Comparison of ENCODE assay signal across 9 cellular contexts in genomic region chr11:114166389-114166788, GRCh38.
DNase-seq lines count a peak whose midpoint lies in the region; ATAC-seq and TF ChIP-seq lines count a peak whose summit lies in the region.
"Had no signal": no experiment of that assay in that cellular context is flagged by ENCODE, and none has a peak within 500 bp of the region (broad histone marks: within the 10 kb centered on the region; RNA-seq: fewer than 3 reads in every experiment).

No MANE protein-coding gene starts in this region.

- ATAC-seq in CD4-positive, alpha-beta T cell (ENCODE audit: poor library complexity) = no peak
- no peak for ATAC-seq in GM18909 (IDR thresholded peaks at IDR 0.05; ENCODE audit: poor library complexity, unreplicated experiment)

- H3K9me3 Mint-ChIP-seq in CD4-positive, alpha-beta T cell = no peaks in the 10 kb centered on the region

- TF ChIP-seq POLR2A in sigmoid colon (IDR thresholded peaks at IDR 0.05) = no peak

- H3K36me3 ChIP-seq in PC-9 (ENCODE audit: low read depth) (no peaks in the 10 kb centered on the region), sigmoid colon (no peaks in the 10 kb centered on the region)

- no peaks in the 10 kb centered on the region for H3K79me2 ChIP-seq in PC-9 (ENCODE audit: low read depth)

- H3K36me3 Mint-ChIP-seq in CD4-positive, alpha-beta T cell (ENCODE audit: low read depth) = no peaks in the 10 kb centered on the region

- CTCF ChIA-PET in CD4-positive, alpha-beta T cell (lab: Charles Lee) = interaction anchor here (0.7 to 0.8 kb wide), 2 partner anchors 30 to 95 kb away, joined by 3 read pairs; no protein-coding TSS in a partner anchor
- CTCF ChIA-PET in PC-9 (lab: Charles Lee) = no interaction called here

- no peaks in the 10 kb centered on the region for H3K9me2 ChIP-seq in PC-9 (ENCODE audit: insufficient read depth)

- no peaks in the 10 kb centered on the region for H3K9me3 ChIP-seq in CD4-positive, alpha-beta T cell (ENCODE audit: control insufficient read depth, low read length)
- H3K9me3 ChIP-seq in PC-9 (ENCODE audit: insufficient read depth, low read depth) = no peaks in the 10 kb centered on the region
- no peaks in the 10 kb centered on the region for H3K9me3 ChIP-seq in sigmoid colon

- H3F3A ChIP-seq in PC-9 (ENCODE audit: insufficient read depth, low read depth) = no peaks in the 10 kb centered on the region

- no peak overlapping the region for H3K4me3 Mint-ChIP-seq in CD4-positive, alpha-beta T cell

- H3K27me3 Mint-ChIP-seq in CD4-positive, alpha-beta T cell = no peaks in the 10 kb centered on the region

- TF ChIP-seq CTCF in CD4-positive, alpha-beta T cell (IDR thresholded peaks at IDR 0.05) = no peak
- no peak for TF ChIP-seq CTCF in PC-9 (conservative IDR thresholded peaks at IDR 0.05)
- TF ChIP-seq CTCF in epithelial cell of proximal tubule (conservative IDR thresholded peaks at IDR 0.05; ENCODE audit: low read depth, low read length) = no peak
- no peak for TF ChIP-seq CTCF in sigmoid colon (IDR thresholded peaks at IDR 0.05)

- no peaks in the 10 kb centered on the region for H3K27me3 ChIP-seq in CD4-positive, alpha-beta T cell (ENCODE audit: control insufficient read depth, insufficient read depth, low read length)
- peaks cover 94% of the 10 kb centered on the region for H3K27me3 ChIP-seq in PC-9 (ENCODE audit: insufficient read depth, low read depth)
- H3K27me3 ChIP-seq in sigmoid colon = no peaks in the 10 kb centered on the region

- H3K4me3 ChIP-seq in PC-9 (no peak overlapping the region), epithelial cell of proximal tubule (ENCODE audit: low read depth, low read length) (peak overlapping the region; percentile 3), sigmoid colon (no peak overlapping the region)

- peak overlapping the region; percentile 63 for H3K27ac Mint-ChIP-seq in CD4-positive, alpha-beta T cell

- DNase-seq in CD4-positive, alpha-beta T cell = no peak
- DNase-seq in PC-9 (no peak), epithelial cell of proximal tubule (ENCODE audit: low read depth) (no peak), sigmoid colon (peak; percentile 49), AML-193 (lab: John Stamatoyannopoulos, UW) (no peak)
- DNase-seq in activated CD4-positive, CD25-positive, alpha-beta regulatory T cell (lab: John Stamatoyannopoulos, UW) = no peak
- DNase-seq in activated CD4-positive, alpha-beta T cell treated with anti-CD3 and anti-CD28 coated beads, Interleukin-2, amount 50 U/mL, for 48 hours = no peak
- DNase-seq: erythroblast had no signal

- TF ChIP-seq EP300 in sigmoid colon (IDR thresholded peaks at IDR 0.05) = no peak

- 90 to 95% methylated on average over 4 of the region's 4 CpGs for WGBS in sigmoid colon, 2 donors

- no peak overlapping the region for H2AFZ ChIP-seq in PC-9

- peak overlapping the region; percentile 17; the same call in 1 of the 2 replicates for H3K4me2 ChIP-seq in PC-9

- H3K4me1 Mint-ChIP-seq in CD4-positive, alpha-beta T cell (ENCODE audit: low read depth) = peaks cover 98% of the 10 kb centered on the region

- intact Hi-C loops in CD4-positive, alpha-beta T cell (cut with DNase I, micrococcal nuclease) = loop anchor here (10.0 kb wide), 3 partner anchors 102 to 292 kb away; partner anchors contain the start of genes C11orf71 (in 1 of the 2), RBM7 (in 1 of the 2) and USP28 (in 1 of the 2)
- intact Hi-C loops in PC-9 (cut with micrococcal nuclease; ENCODE audit: unreplicated experiment) = no loop called here
- intact Hi-C loops in sigmoid colon (cut with DNase I) = no loop called here

- peaks cover 15% of the 10 kb centered on the region for H3K4me1 ChIP-seq in PC-9 (replicated peaks; ENCODE audit: insufficient read depth)
- peaks cover 0 to 94% (median 94%) of the 10 kb centered on the region in 4 donors for H3K4me1 ChIP-seq in sigmoid colon

- H3K27ac ChIP-seq in CD4-positive, alpha-beta T cell (ENCODE audit: low read depth, low read length) = no peak overlapping the region
- H3K27ac ChIP-seq in PC-9 (no peak overlapping the region), sigmoid colon (peak overlapping the region; percentile 94 to 99 (median 97))

- POLR2A ChIA-PET in CD4-positive, alpha-beta T cell (lab: Charles Lee) = interaction anchor here (0.7 to 7.2 kb wide), 7 partner anchors 7 to 95 kb away, joined by 3 to 53 read pairs (median 3); no protein-coding TSS in a partner anchor
- POLR2A ChIA-PET in PC-9 (lab: Charles Lee; ENCODE audit: unreplicated experiment) = no interaction called here

- no TSS peak for BruUV-seq in PC-9 (replicated peaks; lab: Mats Ljungman, UMichigan)

- no peaks in the 10 kb centered on the region; the same call in 1 of the 2 replicates for H4K20me1 ChIP-seq in PC-9 (ENCODE audit: insufficient read depth)

Comparison
In these comparisons a context has a peak if more than half of its experiments do, and no peak if none do; other contexts are left out.
1. H3K27ac ChIP-seq: peak in sigmoid colon (4 of 4); none in CD4-positive, alpha-beta T cell (single experiment) and PC-9 (single experiment).
2. intact Hi-C loops: an anchor here in CD4-positive, alpha-beta T cell (10.0 kb wide); none called in PC-9 and sigmoid colon.